24 cellular contexts compared by ENCODE assay signal in the genomic region with DNA sequence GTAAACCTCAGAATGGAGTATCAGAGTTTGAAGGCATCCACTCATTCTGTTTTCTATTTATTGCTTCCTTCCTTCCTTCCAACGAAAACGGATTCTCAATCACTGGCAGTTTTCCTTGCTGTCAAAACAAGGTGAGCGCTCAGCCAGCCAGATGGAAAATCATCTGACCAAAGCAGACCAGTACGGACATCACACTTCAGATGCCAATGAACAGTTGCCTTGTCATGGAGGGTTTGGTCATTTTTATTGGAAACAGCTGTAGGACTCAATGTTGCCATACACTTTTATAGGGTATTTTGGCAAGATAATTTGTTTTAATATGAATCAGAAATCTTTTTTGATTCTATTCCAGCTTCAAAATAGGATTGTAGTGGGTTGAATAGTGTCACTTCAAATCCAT. TPM values are rescaled to one million over a fixed set of nuclear protein-coding genes. Genes with fewer than 3 reads are reported as not detected.
DNase-seq lines count a peak whose midpoint lies in the region; ATAC-seq, FAIRE-seq and TF ChIP-seq lines count a peak whose summit lies in the region.
"Had no signal": no experiment of that assay in that cellular context is flagged by ENCODE, and none has a peak within 500 bp of the region (broad histone marks: within the 10 kb centered on the region; RNA-seq: fewer than 3 reads in every experiment).

No MANE protein-coding gene starts in this region.

- TF ChIP-seq POLR2A in heart left ventricle (IDR thresholded peaks at IDR 0.05), result no peak

- DNase-seq in AG08395 (ENCODE audit: low spot score) (peak; percentile 27), GM18507 (ENCODE audit: extremely low spot score, insufficient read length, low read depth) (no peak), fibroblast of the conjunctiva (ENCODE audit: low read depth) (peak; percentile 56), heart left ventricle (no peak), SIG-M5 (lab: John Stamatoyannopoulos, UW) (no peak)
- DNase-seq: Caco-2; CD4-positive, alpha-beta T cell; DMS 273 treated with DMSO at 0.1 percent for 48 hours; DND-41; H7; KG1; NCI-H1694; NCI-H2081; NCI-H2171; NCI-H345; NCI-H524; NCI-H774; OCI-M1; SW 1271 had no signal

- peaks cover 0 to 24% (median 9%) of the 10 kb centered on the region in 9 donors for H3K36me3 ChIP-seq in heart left ventricle

- H3K4me3 ChIP-seq in heart left ventricle, result no peak overlapping the region

- no peak overlapping the region for H3K27ac ChIP-seq in heart left ventricle

- H3K27me3 ChIP-seq in heart left ventricle, result no peaks in the 10 kb centered on the region

- no peaks in the 10 kb centered on the region for H3K4me1 ChIP-seq in heart left ventricle
- H3K4me1 ChIP-seq: Caco-2 had no signal

- 64 to 78% (median 72%) methylated on average over 4 of the region's 4 CpGs for WGBS in heart left ventricle, 4 donors

- FAIRE-seq in GM18507 (lab: Jason Lieb, UNC), result peak; percentile 48
- FAIRE-seq in colon (lab: Jason Lieb, UNC), result peak; percentile 10
- FAIRE-seq: HTR-8/SVneo had no signal

- H3K9me3 ChIP-seq in heart left ventricle, result no peaks in the 10 kb centered on the region
- H3K9me3 ChIP-seq: Caco-2 had no signal

- no peak for TF ChIP-seq CTCF in heart left ventricle (IDR thresholded peaks at IDR 0.05)

- ATAC-seq in heart left ventricle (no peak), GM19328 (IDR thresholded peaks at IDR 0.05; ENCODE audit: unreplicated experiment) (no peak), GM19467 (IDR thresholded peaks at IDR 0.05; ENCODE audit: unreplicated experiment) (no peak)
- ATAC-seq: Right ventricle myocardium inferior had no signal

- intact Hi-C loops in heart left ventricle (cut with DNase I), result no loop called here

RNA-seq across cellular contexts. Expression of a gene that starts 16.6 kb away (rescaled TPM):
- 10 to 100 TPM; 10.3 to 16.3 (median 13.5) TPM for total RNA-seq in heart left ventricle
- polyA plus RNA-seq in heart left ventricle, result 10 to 100 TPM; 11.9 to 14.3 TPM

Comparison
In these comparisons a context has a peak if more than half of its experiments do, and no peak if none do; other contexts are left out.
1. DNase-seq: peak in AG08395 (single experiment) and fibroblast of the conjunctiva (single experiment); none in GM18507 (single experiment), heart left ventricle (0 of 5) and SIG-M5 (single experiment).